Comparison of ENCODE assay signal across 10 cellular contexts in genomic region chr14:93759781-93760307, GRCh38. TPM values are rescaled to one million over a fixed set of nuclear protein-coding genes. Genes with fewer than 3 reads are reported as not detected.
DNase-seq lines count a peak whose midpoint lies in the region; ATAC-seq lines count a peak whose summit lies in the region.
"Had no signal": no experiment of that assay in that cellular context is flagged by ENCODE, and none has a peak within 500 bp of the region (broad histone marks: within the 10 kb centered on the region; RNA-seq: fewer than 3 reads in every experiment).

No MANE protein-coding gene starts in this region.

- peaks cover 10 to 20% (median 12%) of the 10 kb centered on the region in 3 donors for H3K4me1 ChIP-seq in skeletal muscle tissue (ENCODE audit: control insufficient read depth in 3 of 3, insufficient read depth in 3 of 3, low read length in 3 of 3)

- peak overlapping the region; percentile 27 to 45 (median 41) for H3K4me3 ChIP-seq in skeletal muscle tissue (ENCODE audit: low read length in 3 of 3)
- H3K4me3 ChIP-seq: suprapubic skin had no signal

- peaks cover 0 to 7% (median 0%) of the 10 kb centered on the region in 3 donors for H3K27me3 ChIP-seq in skeletal muscle tissue (ENCODE audit: control insufficient read depth in 3 of 3, insufficient read depth in 3 of 3, low read length in 3 of 3)
- H3K27me3 ChIP-seq: suprapubic skin had no signal

- H3K9me3 ChIP-seq in skeletal muscle tissue (ENCODE audit: control insufficient read depth in 3 of 3, low read length in 3 of 3), result no peaks in the 10 kb centered on the region
- H3K9me3 ChIP-seq: suprapubic skin had no signal

- DNase-seq in MV-4-11 (lab: John Stamatoyannopoulos, UW), result peak; percentile 10
- DNase-seq in amygdala (lab: John Stamatoyannopoulos, UW), result peak in 33 of 56 donors; percentile 16 to 79 (median 44)
- DNase-seq in hypothalamus (lab: John Stamatoyannopoulos, UW), result peak in 37 of 51 donors; percentile 13 to 82 (median 47)
- DNase-seq in activated naive CD4-positive, alpha-beta T cell (lab: John Stamatoyannopoulos, UW), result no peak
- DNase-seq in 8988T, result no peak
- DNase-seq: mesenchymal stem cell had no signal

- H3K9ac ChIP-seq in skeletal muscle tissue (ENCODE audit: low read depth in 1 of 3, low read length in 3 of 3), result peak overlapping the region; percentile 50 to 70 (median 62)

- ATAC-seq in HG03175 (IDR thresholded peaks at IDR 0.05; ENCODE audit: unreplicated experiment), result no peak
- ATAC-seq in GM19455 (IDR thresholded peaks at IDR 0.05; ENCODE audit: unreplicated experiment), result no peak

- no peaks in the 10 kb centered on the region for H3K36me3 ChIP-seq in skeletal muscle tissue (ENCODE audit: control insufficient read depth in 3 of 3, insufficient read depth in 3 of 3, low read length in 3 of 3)
- H3K36me3 ChIP-seq: suprapubic skin had no signal

- peak overlapping the region; percentile 76 for H3K27ac ChIP-seq in skeletal muscle tissue (ENCODE audit: low read depth, low read length)
- H3K27ac ChIP-seq: suprapubic skin had no signal

RNA-seq across cellular contexts. Expression of gene PRIMA1, which starts 28.4 kb away (rescaled TPM):
- total RNA-seq in skeletal muscle tissue, result 0.52 TPM

Comparison
In these comparisons a context has a peak if more than half of its experiments do, and no peak if none do; other contexts are left out.
1. DNase-seq: peak in MV-4-11 (single experiment), amygdala (33 of 56) and hypothalamus (37 of 51); none in activated naive CD4-positive, alpha-beta T cell (0 of 4) and 8988T (single experiment).